1 cellular context compared by ENCODE assay signal in the genomic region with DNA sequence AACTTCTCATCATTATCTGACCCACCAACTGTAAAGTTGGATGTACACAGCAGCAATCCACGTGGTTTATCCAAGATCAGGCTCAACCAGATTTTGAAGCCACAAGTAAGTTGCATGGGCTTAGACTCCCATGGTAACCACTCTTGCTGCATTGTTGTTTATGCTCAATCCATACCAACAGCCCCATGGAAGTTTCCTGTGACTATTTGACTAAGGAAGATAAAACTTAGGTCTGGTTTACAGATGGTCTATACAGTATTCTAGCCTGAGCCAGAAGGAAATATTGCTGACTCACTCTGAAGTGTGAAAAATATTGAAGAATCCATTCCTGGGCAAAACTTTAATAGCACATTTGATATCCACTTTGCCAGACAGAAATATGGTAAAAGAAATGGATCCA.
TF ChIP-seq lines count a peak whose summit lies in the region.

No MANE protein-coding gene starts in this region.

TF ChIP-seq in endothelial cell of umbilical vein, 7 proteins besides CTCF, POLR2A, EP300 and RAD21 (continued from another document):
- TF ChIP-seq, protein P1, sequence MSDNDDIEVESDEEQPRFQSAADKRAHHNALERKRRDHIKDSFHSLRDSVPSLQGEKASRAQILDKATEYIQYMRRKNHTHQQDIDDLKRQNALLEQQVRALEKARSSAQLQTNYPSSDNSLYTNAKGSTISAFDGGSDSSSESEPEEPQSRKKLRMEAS (IDR thresholded peaks at IDR 0.05; ENCODE audit: insufficient read depth, insufficient read length): no peak
- TF ChIP-seq MYC (IDR thresholded peaks at IDR 0.05; ENCODE audit: low read depth, low read length) (no peak), POLR2AphosphoS5 (IDR thresholded peaks at IDR 0.05; ENCODE audit: insufficient read depth, low read depth, low read length) (no peak)
